Comparison of ENCODE assay signal across 8 cellular contexts in genomic region chrX:49309401-49309981, GRCh38. TPM values are rescaled to one million over a fixed set of nuclear protein-coding genes. Genes with fewer than 3 reads are reported as not detected.
DNase-seq lines count a peak whose midpoint lies in the region; ATAC-seq, FAIRE-seq and TF ChIP-seq lines count a peak whose summit lies in the region.

No MANE protein-coding gene starts in this region.

- no peaks in the 10 kb centered on the region for H3K9me2 ChIP-seq in OCI-LY7 (ENCODE audit: insufficient read depth, low read length)

- peak overlapping the region; percentile 69 for H2AFZ ChIP-seq in OCI-LY7 (ENCODE audit: low read length)

- no peak overlapping the region for H3K27ac ChIP-seq in OCI-LY7 (ENCODE audit: low read depth, low read length, poor library complexity, severe bottlenecking)

- H3K27me3 ChIP-seq in BJ (ENCODE audit: control insufficient read depth, insufficient read depth, low read length) = no peaks in the 10 kb centered on the region

- CTCF ChIA-PET in BJ (lab: Yijun Ruan, JAX) (no interaction called here), OCI-LY7 (lab: Charles Lee; ENCODE audit: unreplicated experiment) (no interaction called here), GM10248 (lab: Yijun Ruan, JAX) (interaction anchor here (0.9 kb wide), 1 partner anchor 9 kb away, joined by 3 read pairs; no protein-coding TSS in a partner anchor)

- no peaks in the 10 kb centered on the region for H3K79me2 ChIP-seq in OCI-LY7 (ENCODE audit: insufficient read depth, low read depth, low read length)

- peak; percentile 83 for FAIRE-seq in endometrium (lab: Jason Lieb, UNC)

- intact Hi-C loops in OCI-LY7 (cut with micrococcal nuclease; ENCODE audit: unreplicated experiment) = no loop called here

- BruUV-seq in OCI-LY7 (replicated peaks; lab: Mats Ljungman, UMichigan) = no TSS peak

- H3K4me2 ChIP-seq in OCI-LY7 (ENCODE audit: low read length) = peak overlapping the region; percentile 51

- POLR2A ChIA-PET in BJ (lab: Charles Lee) = no interaction called here
- POLR2A ChIA-PET in OCI-LY7 (lab: Charles Lee) = no interaction called here
- POLR2A ChIA-PET in GM10248 (lab: Yijun Ruan, JAX) = no interaction called here

- H4K20me1 ChIP-seq in OCI-LY7 (ENCODE audit: insufficient read depth, low read length) = no peaks in the 10 kb centered on the region

- peaks cover 20 to 21% (median 21%) of the 10 kb centered on the region in 3 donors for H3K4me1 Mint-ChIP-seq in naive B cell

- peak; percentile 52 to 63 for ATAC-seq in naive B cell (ENCODE audit: low read depth in 2 of 2)
- ATAC-seq in HG03460 (IDR thresholded peaks at IDR 0.05; ENCODE audit: unreplicated experiment) = no peak

- DNase-seq in BJ (ENCODE audit: low read depth) (no peak), OCI-LY7 (ENCODE audit: low spot score) (no peak), naive B cell (peak; percentile 12), NCI-H82 (lab: John Stamatoyannopoulos, UW) (no peak), GM10248 (ENCODE audit: extremely low spot score) (no peak), midbrain (lab: John Stamatoyannopoulos, UW) (no peak)

- peak overlapping the region; percentile 77 to 93 (median 91) for H3K27ac Mint-ChIP-seq in naive B cell

- H3K4me3 ChIP-seq in BJ (ENCODE audit: low read depth, low read length) (peak overlapping the region; percentile 22), OCI-LY7 (ENCODE audit: low read depth, low read length, poor library complexity, severe bottlenecking) (no peak overlapping the region)

- H3K9me3 ChIP-seq in OCI-LY7 (ENCODE audit: low read length) = no peaks in the 10 kb centered on the region

- no peaks in the 10 kb centered on the region for H3K4me1 ChIP-seq in OCI-LY7 (ENCODE audit: insufficient read depth, low read length, poor library complexity, severe bottlenecking)

- H3K36me3 ChIP-seq in BJ (ENCODE audit: control insufficient read depth, insufficient read depth, low read length) = no peaks in the 10 kb centered on the region
- no peaks in the 10 kb centered on the region for H3K36me3 ChIP-seq in OCI-LY7 (ENCODE audit: insufficient read depth, low read length)

- no peaks in the 10 kb centered on the region for H3K27me3 Mint-ChIP-seq in naive B cell

- TF ChIP-seq CTCF in BJ (IDR thresholded peaks at IDR 0.05; ENCODE audit: insufficient read depth, low read depth, low read length) (no peak), OCI-LY7 (conservative IDR thresholded peaks at IDR 0.05; ENCODE audit: low read length) (no peak), GM10248 (IDR thresholded peaks at IDR 0.05; ENCODE audit: control extremely low read depth, extremely low read depth, low read depth, missing control alignments) (no peak)

- peaks cover 0 to 6% of the 10 kb centered on the region in 2 donors for H3K36me3 Mint-ChIP-seq in naive B cell

- H3K9me3 Mint-ChIP-seq in naive B cell = peaks cover 0 to 4% (median 2%) of the 10 kb centered on the region in 7 donors

- H3K4me3 Mint-ChIP-seq in naive B cell = peak overlapping the region; percentile 71 to 91 (median 86)

RNA-seq across cellular contexts. Expression of gene GAGE10, which starts 6.0 kb away (rescaled TPM):
- not detected in 2 replicates for polyA plus RNA-seq in BJ (2011; rRNA removed)
- polyA minus RNA-seq in BJ (2011; rRNA and poly(A)+ RNA removed) = not detected in 2 replicates
- total RNA-seq in OCI-LY7 (2014; rRNA removed; shearing (Covaris generic)) = not detected in 2 replicates
- total RNA-seq in OCI-LY7 (2022) = not detected in 2 replicates
- not detected for polyA plus RNA-seq in naive B cell (ENCODE audit: low read depth in 6 of 6)

RNA-seq across cellular contexts. Expression of gene GAGE12J, which starts 12.3 kb away (rescaled TPM):
- polyA plus RNA-seq in BJ (2011; rRNA removed) (not detected in 2 replicates), naive B cell (ENCODE audit: low read depth in 6 of 6) (not detected)
- not detected in 2 replicates for polyA minus RNA-seq in BJ (2011; rRNA and poly(A)+ RNA removed)
- total RNA-seq in OCI-LY7 (2014; rRNA removed; shearing (Covaris generic)) = not detected in 2 replicates
- total RNA-seq in OCI-LY7 (2022) = not detected in 2 replicates

RNA-seq across cellular contexts. Expression of gene GAGE13, which starts 21.9 kb away (rescaled TPM):
- not detected in 2 replicates for polyA plus RNA-seq in BJ (2011; rRNA removed)
- polyA minus RNA-seq in BJ (2011; rRNA and poly(A)+ RNA removed) = not detected in 2 replicates
- not detected in 2 replicates for total RNA-seq in OCI-LY7 (2014; rRNA removed; shearing (Covaris generic))
- not detected in 2 replicates for total RNA-seq in OCI-LY7 (2022)
- not detected for polyA plus RNA-seq in naive B cell (ENCODE audit: low read depth in 6 of 6)

RNA-seq across cellular contexts. Expression of gene PPP1R3F, which starts 39.9 kb away (rescaled TPM):
- polyA plus RNA-seq in BJ (2011; rRNA removed) (2.5 and 3.5 TPM in 2 replicates), naive B cell (ENCODE audit: low read depth in 6 of 6) (10 to 100 TPM in 1 of 6 donors, 1 to 10 TPM in 5; 1.3 to 10.5 (median 2.4) TPM)
- 0.51 and 2.6 TPM in 2 replicates for polyA minus RNA-seq in BJ (2011; rRNA and poly(A)+ RNA removed)
- total RNA-seq in OCI-LY7 (2014; rRNA removed; shearing (Covaris generic)) = 5.1 and 11.8 TPM in 2 replicates
- 5.3 and 5.5 TPM in 2 replicates for total RNA-seq in OCI-LY7 (2022)

RNA-seq across cellular contexts. Expression of gene FOXP3, which starts 45.0 kb away (rescaled TPM):
- polyA plus RNA-seq in BJ (2011; rRNA removed) = 0.12 and 0.18 TPM in 2 replicates
- not detected in 2 replicates for polyA minus RNA-seq in BJ (2011; rRNA and poly(A)+ RNA removed)
- total RNA-seq in OCI-LY7 (2014; rRNA removed; shearing (Covaris generic)) = 0.06 TPM in 1 of 2 replicates, not detected in the other
- 0.57 and 0.59 TPM in 2 replicates for total RNA-seq in OCI-LY7 (2022)
- polyA plus RNA-seq in naive B cell (ENCODE audit: low read depth in 6 of 6) = under 1 TPM in 4 of 6 donors, not detected in 2; 0.15 to 0.32 (median 0.22) TPM
